8 cellular contexts compared by ENCODE assay signal in genomic region chr4:101345596-101346311, GRCh38.
DNase-seq lines count a peak whose midpoint lies in the region; ATAC-seq lines count a peak whose summit lies in the region.

No MANE protein-coding gene starts in this region.

- no peaks in the 10 kb centered on the region for H3K36me3 ChIP-seq in mucosa of rectum (ENCODE audit: control insufficient read depth in 2 of 2, insufficient read depth in 2 of 2, low read length in 2 of 2)

- DNase-seq in AML-193 (lab: John Stamatoyannopoulos, UW), result peak; percentile 54 to 60
- DNase-seq in NCI-H69 (lab: John Stamatoyannopoulos, UW), result peak; percentile 84
- peak; percentile 41 for DNase-seq in activated T-cell treated with anti-CD3 and anti-CD28 coated beads for 4 hours
- DNase-seq in epithelial cell of prostate (ENCODE audit: low read depth, low spot score), result no peak
- DNase-seq in stimulated activated CD8-positive, alpha-beta memory T cell treated with anti-CD3 and anti-CD28 coated beads, Interleukin-7, amount 100 ng/mL, for 1 hour (ENCODE audit: low read depth in 2 of 2), result peak; percentile 19 to 34

- peak overlapping the region; percentile 96 for H3K27ac ChIP-seq in epithelial cell of prostate
- H3K27ac ChIP-seq in mucosa of rectum (ENCODE audit: low read depth in 2 of 2, low read length in 2 of 2), result peak overlapping the region; percentile 89 to 100

- peak overlapping the region; percentile 27 to 73 for H3K9ac ChIP-seq in mucosa of rectum (ENCODE audit: low read depth in 1 of 2, low read length in 2 of 2)

- peak overlapping the region; percentile 63 to 86 for H3K4me3 ChIP-seq in mucosa of rectum (ENCODE audit: low read length in 2 of 2)

- H3K27me3 ChIP-seq in mucosa of rectum (ENCODE audit: control insufficient read depth in 2 of 2, insufficient read depth in 2 of 2, low read length in 2 of 2), result no peaks in the 10 kb centered on the region

- H3K9me3 ChIP-seq in mucosa of rectum (ENCODE audit: control insufficient read depth in 2 of 2, low read length in 2 of 2), result no peaks in the 10 kb centered on the region

- H3K4me1 ChIP-seq in mucosa of rectum (ENCODE audit: control insufficient read depth in 2 of 2, insufficient read depth in 2 of 2, low read length in 2 of 2), result peaks cover 7 to 22% of the 10 kb centered on the region in 2 donors

- ATAC-seq in GM21423 (IDR thresholded peaks at IDR 0.05; ENCODE audit: unreplicated experiment), result peak; percentile 6
- no peak for ATAC-seq in GM21529 (IDR thresholded peaks at IDR 0.05; ENCODE audit: unreplicated experiment)
